ENCODE assay signal across 1 cellular context in genomic region chr12:58924652-58925051, GRCh38.
TF ChIP-seq lines count a peak whose summit lies in the region.

No MANE protein-coding gene starts in this region.

TF ChIP-seq in HEK293, 187 proteins besides CTCF, POLR2A, EP300 and RAD21 (continued from another document):
- TF ChIP-seq ZSCAN4 (tag by site-specific recombination; IDR thresholded peaks at IDR 0.05) = peak; percentile 82
- TF ChIP-seq ZNF394 (tag by site-specific recombination; IDR thresholded peaks at IDR 0.05; ENCODE audit: borderline replicate concordance) = no peak
- TF ChIP-seq ZNF664 (tag by site-specific recombination; IDR thresholded peaks at IDR 0.05) = peak; percentile 4; the same call in 1 of the 2 replicates
- TF ChIP-seq ZBTB21 (tag by site-specific recombination; IDR thresholded peaks at IDR 0.05) = peak; percentile 66
- TF ChIP-seq ZEB2 (tag by site-specific recombination; IDR thresholded peaks at IDR 0.05) = no peak
- TF ChIP-seq ZNF157 (tag by site-specific recombination; IDR thresholded peaks at IDR 0.05) = no peak
- TF ChIP-seq ATF2 (tag by site-specific recombination; IDR thresholded peaks at IDR 0.05; ENCODE audit: low read depth) = peak; percentile 93
